ENCODE assay signal across 9 cellular contexts in genomic region chr16:82629441-82630027, GRCh38. TPM values are rescaled to one million over a fixed set of nuclear protein-coding genes. Genes with fewer than 3 reads are reported as not detected.
DNase-seq lines count a peak whose midpoint lies in the region; ATAC-seq and TF ChIP-seq lines count a peak whose summit lies in the region.
"Had no signal": no experiment of that assay in that cellular context is flagged by ENCODE, and none has a peak within 500 bp of the region (broad histone marks: within the 10 kb centered on the region; RNA-seq: fewer than 3 reads in every experiment).

No MANE protein-coding gene starts in this region.

- ATAC-seq in left lung (peak; percentile 23), HG03571 (IDR thresholded peaks at IDR 0.05; ENCODE audit: unreplicated experiment) (no peak)

- H3K4me1 ChIP-seq in left ventricle myocardium inferior (peaks cover 95% of the 10 kb centered on the region), left lung (peaks cover 7% of the 10 kb centered on the region in 2 donors)

- H3K36me3 ChIP-seq in left ventricle myocardium inferior = no peaks in the 10 kb centered on the region
- no peaks in the 10 kb centered on the region for H3K36me3 ChIP-seq in left lung

- peaks cover 3% of the 10 kb centered on the region for H3K27me3 ChIP-seq in left ventricle myocardium inferior (ENCODE audit: low read depth)
- H3K27me3 ChIP-seq in left lung = peaks cover 18 to 63% of the 10 kb centered on the region in 2 donors

- DNase-seq in left ventricle myocardium inferior = no peak
- DNase-seq in cardiac septum (ENCODE audit: low spot score) = no peak
- peak; percentile 66 to 83 for DNase-seq in cardiac fibroblast (ENCODE audit: low read depth in 2 of 2)
- DNase-seq in left lung = no peak
- no peak for DNase-seq in NCI-H2107 treated with DMSO at 0.1 percent for 48 hours (lab: John Stamatoyannopoulos, UW; ENCODE audit: unreplicated experiment)
- no peak for DNase-seq in DMS153 (lab: John Stamatoyannopoulos, UW)
- DNase-seq in amygdala (lab: John Stamatoyannopoulos, UW) = no peak

- H3K4me3 ChIP-seq in left ventricle myocardium inferior = peak overlapping the region; percentile 90
- H3K4me3 ChIP-seq in cardiac fibroblast (replicated peaks in 1 of 2; ENCODE audit: low read depth in 2 of 2, low read length in 2 of 2) = no peak overlapping the region
- H3K4me3 ChIP-seq in left lung = no peak overlapping the region

- intact Hi-C loops in left ventricle myocardium inferior (cut with micrococcal nuclease) = loop anchor here (5.0 to 10.0 kb wide), 2 partner anchors 68 to 125 kb away; no protein-coding TSS in a partner anchor
- intact Hi-C loops in cardiac septum (cut with DNase I) = loop anchor here (2.0 to 10.0 kb wide), 5 partner anchors 71 to 725 kb away; no protein-coding TSS in a partner anchor
- intact Hi-C loops in left lung (cut with DNase I) = no loop called here

- H3K9me3 ChIP-seq in left ventricle myocardium inferior (replicated peaks) (no peaks in the 10 kb centered on the region), left lung (no peaks in the 10 kb centered on the region)

- TF ChIP-seq CTCF in left ventricle myocardium inferior (IDR thresholded peaks at IDR 0.05; ENCODE audit: borderline replicate concordance) (no peak), cardiac fibroblast (IDR thresholded peaks at IDR 0.05; ENCODE audit: low read depth, low read length) (no peak), left lung (IDR thresholded peaks at IDR 0.05) (no peak)

- peak overlapping the region; percentile 95 for H3K27ac ChIP-seq in left ventricle myocardium inferior (replicated peaks)
- peak overlapping the region in 1 of 2 donors; percentile 7 for H3K27ac ChIP-seq in left lung

RNA-seq across cellular contexts. Expression of gene CDH13, which starts 2.8 kb away (rescaled TPM):
- total RNA-seq in left ventricle myocardium inferior = 161 TPM
- total RNA-seq in cardiac septum = 108 TPM
- 10 to 100 TPM in 1 of 2 donors, 1 to 10 TPM in 1; 8.7 to 20.3 TPM for total RNA-seq in left lung
- total RNA-seq: activated CD8-positive, alpha-beta memory T cell treated with anti-CD3 and anti-CD28 coated beads for 36 hours had no signal

Comparison
In these comparisons a context has a peak if more than half of its experiments do, and no peak if none do; other contexts are left out.
1. DNase-seq: peak in cardiac fibroblast (2 of 2); none in left ventricle myocardium inferior (single experiment), cardiac septum (single experiment), left lung (0 of 2), NCI-H2107 treated with DMSO at 0.1 percent for 48 hours (single experiment), DMS153 (single experiment) and amygdala (0 of 56).
2. intact Hi-C loops: an anchor here in left ventricle myocardium inferior (5.0 to 10.0 kb wide) and cardiac septum (2.0 to 10.0 kb wide); none called in left lung.